ENCODE assay signal across 8 cellular contexts in genomic region chr16:70113982-70114826, GRCh38. TPM values are rescaled to one million over a fixed set of nuclear protein-coding genes. Genes with fewer than 3 reads are reported as not detected.
DNase-seq lines count a peak whose midpoint lies in the region; ATAC-seq lines count a peak whose summit lies in the region.
"Not testable (repeated sequence)": the region's sequence is repeated elsewhere in the genome, so short reads cannot be mapped to it uniquely, and the experiment has no call there.

PDPR (plus strand) TSS chr16:70114332; CDS start chr16:70120493, 6,161 bp downstream.

- peak within 1 kb of the TSS; percentile 82 for H3K4me3 Mint-ChIP-seq in activated CD4-positive, alpha-beta T cell treated with anti-CD3 and anti-CD28 coated beads, Interleukin-2, amount 10 ng/mL, durations not matched to agents 7 days and 5 days

- H3K27me3 ChIP-seq in BLaER1 treated with 17β-estradiol and CSF1 and Interleukin-3, amounts not matched to agents 10 nM and 100 nM, result not testable (repeated sequence)

- H3K9me3 ChIP-seq in BLaER1 treated with 17β-estradiol and CSF1 and Interleukin-3, amounts not matched to agents 10 nM and 100 nM (replicated peaks in 1 of 11), result not testable (repeated sequence)

- H3K27ac Mint-ChIP-seq in activated CD4-positive, alpha-beta T cell treated with anti-CD3 and anti-CD28 coated beads, Interleukin-2, amount 10 ng/mL, durations not matched to agents 7 days and 5 days, result peak within 1 kb of the TSS; percentile 88

- not testable (repeated sequence) for H3K36me3 Mint-ChIP-seq in activated CD4-positive, alpha-beta T cell treated with anti-CD3 and anti-CD28 coated beads, Interleukin-2, amount 10 ng/mL, durations not matched to agents 7 days and 5 days (ENCODE audit: low read depth)

- ATAC-seq in GM19372 (IDR thresholded peaks at IDR 0.05; ENCODE audit: low read depth, unreplicated experiment), result peak; percentile 96
- peak; percentile 88 for ATAC-seq in HG03520 (IDR thresholded peaks at IDR 0.05; ENCODE audit: unreplicated experiment)

- H3K4me1 ChIP-seq in BLaER1 treated with 17β-estradiol and CSF1 and Interleukin-3, amounts not matched to agents 10 nM and 100 nM, result peaks cover 6 to 34% (median 25%) of the 10 kb centered on the region in 10 experiments; a peak in 19 of 20 replicates

- peak within 1 kb of the TSS; percentile 70 to 89 (median 80) for H3K4me3 ChIP-seq in BLaER1 treated with 17β-estradiol and CSF1 and Interleukin-3, amounts not matched to agents 10 nM and 100 nM

- not testable (repeated sequence) for H3K27me3 Mint-ChIP-seq in activated CD4-positive, alpha-beta T cell treated with anti-CD3 and anti-CD28 coated beads, Interleukin-2, amount 10 ng/mL, durations not matched to agents 7 days and 5 days

- H3K9ac ChIP-seq in BLaER1 treated with 17β-estradiol and CSF1 and Interleukin-3, amounts not matched to agents 10 nM and 100 nM, result peak within 1 kb of the TSS; percentile 83 to 92 (median 85)

- peak within 1 kb of the TSS; percentile 77 to 88 (median 81) for H3K4me2 ChIP-seq in BLaER1 treated with 17β-estradiol and CSF1 and Interleukin-3, amounts not matched to agents 10 nM and 100 nM

- H4K20me1 ChIP-seq in BLaER1 treated with 17β-estradiol and CSF1 and Interleukin-3, amounts not matched to agents 10 nM and 100 nM, result peaks cover 9 to 36% (median 19%) of the 10 kb centered on the region in 11 experiments; a peak in 18 of 22 replicates

- H3K27ac ChIP-seq in BLaER1 treated with 17β-estradiol and CSF1 and Interleukin-3, amounts not matched to agents 10 nM and 100 nM, result peak within 1 kb of the TSS; percentile 69 to 84 (median 81)

- POLR2A ChIA-PET in activated CD4-positive, alpha-beta T cell treated with anti-CD3 and anti-CD28 coated beads, Interleukin-2, amount 10 ng/mL, durations not matched to agents 7 days and 5 days (lab: Charles Lee), result not testable (repeated sequence)

- H3K36me3 ChIP-seq in BLaER1 treated with 17β-estradiol and CSF1 and Interleukin-3, amounts not matched to agents 10 nM and 100 nM, result peaks cover 0 to 14% (median 0%) of the 10 kb centered on the region in 11 experiments; a peak in 7 of 22 replicates

- DNase-seq in NCI-H69 (lab: John Stamatoyannopoulos, UW), result peak; percentile 88
- DNase-seq in activated CD4-positive, alpha-beta T cell treated with anti-CD3 and anti-CD28 coated beads, Interleukin-2, amount 10 ng/mL, durations not matched to agents 7 days and 5 days, result peak; percentile 95
- DNase-seq in dedifferentiated amniotic fluid mesenchymal stem cell (ENCODE audit: extremely low spot score), result peak; percentile 61
- DNase-seq in left kidney (ENCODE audit: low read depth, low spot score), result peak; percentile 96
- peak; percentile 88 to 89 for DNase-seq in stimulated activated CD4-positive, alpha-beta T cell treated with anti-CD3 and anti-CD28 coated beads, Interleukin-1b, Interleukin-23, amount 100 ng/mL, for 4 hours (ENCODE audit: low read depth in 2 of 2)

- not testable (repeated sequence) for H3K9me3 Mint-ChIP-seq in activated CD4-positive, alpha-beta T cell treated with anti-CD3 and anti-CD28 coated beads, Interleukin-2, amount 10 ng/mL, durations not matched to agents 7 days and 5 days

- CTCF ChIA-PET in activated CD4-positive, alpha-beta T cell treated with anti-CD3 and anti-CD28 coated beads, Interleukin-2, amount 10 ng/mL, durations not matched to agents 7 days and 5 days (lab: Charles Lee), result not testable (repeated sequence)

- H3K4me1 Mint-ChIP-seq in activated CD4-positive, alpha-beta T cell treated with anti-CD3 and anti-CD28 coated beads, Interleukin-2, amount 10 ng/mL, durations not matched to agents 7 days and 5 days, result peaks cover 24% of the 10 kb centered on the region

RNA-seq across cellular contexts. Expression of gene PDPR, which starts in this region (rescaled TPM):
- total RNA-seq in activated CD4-positive, alpha-beta T cell treated with anti-CD3 and anti-CD28 coated beads, Interleukin-2, amount 10 ng/mL, durations not matched to agents 7 days and 5 days, result 10 to 100 TPM; 34.3 to 36.2 TPM

Comparison
In these comparisons a context has a peak if more than half of its experiments do, and no peak if none do; other contexts are left out.
1. Peak in every context shown above with its lines: DNase-seq, ATAC-seq, H3K4me3 ChIP-seq and H3K27ac ChIP-seq.